In the genomic region with DNA sequence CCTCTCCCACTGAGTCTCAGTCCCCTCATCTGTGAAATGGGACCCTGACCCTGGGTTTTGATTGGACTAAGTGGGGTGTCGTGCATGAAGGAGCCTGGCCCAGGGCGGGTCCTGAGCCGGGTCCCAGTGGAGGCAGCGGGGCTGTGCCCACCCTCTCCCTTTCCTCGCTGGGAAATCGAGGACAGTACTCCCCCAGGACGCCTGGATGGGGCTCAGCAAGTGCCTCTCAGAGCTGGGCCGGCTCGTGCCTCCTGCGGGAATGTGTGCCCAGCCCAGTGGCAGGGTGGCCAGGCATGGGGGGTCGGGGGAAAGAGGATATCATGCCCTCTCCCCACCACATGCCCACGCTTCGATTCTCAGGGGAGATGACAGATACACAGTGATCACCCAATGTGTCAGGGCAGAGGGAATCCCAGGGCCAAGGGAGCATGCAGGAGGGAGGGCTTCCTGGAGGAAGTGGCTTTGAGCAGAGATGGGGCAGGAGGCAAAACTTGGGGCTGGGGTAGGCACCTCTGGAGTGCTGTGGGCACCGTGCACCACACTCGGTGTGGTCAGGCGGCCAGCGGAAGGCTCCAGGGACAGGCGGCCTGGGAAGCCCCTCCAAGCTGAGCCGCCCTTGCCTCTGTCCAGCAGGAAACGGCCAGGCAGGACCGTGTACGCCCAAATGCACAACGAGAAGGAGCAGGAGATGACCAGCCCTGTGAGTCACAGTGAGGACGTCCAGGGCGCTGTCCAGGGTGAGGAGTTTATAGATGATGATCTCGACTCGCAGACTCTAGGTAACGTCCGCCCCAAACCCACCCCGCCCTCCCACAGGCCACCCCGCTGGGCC, we compare ENCODE assay signal across 2 cellular contexts.
TF ChIP-seq lines count a peak whose summit lies in the region.

No MANE protein-coding gene starts in this region.

TF ChIP-seq in HEK293, 187 proteins besides CTCF, POLR2A, EP300 and RAD21 (continued from another document):
- TF ChIP-seq, protein P1, sequence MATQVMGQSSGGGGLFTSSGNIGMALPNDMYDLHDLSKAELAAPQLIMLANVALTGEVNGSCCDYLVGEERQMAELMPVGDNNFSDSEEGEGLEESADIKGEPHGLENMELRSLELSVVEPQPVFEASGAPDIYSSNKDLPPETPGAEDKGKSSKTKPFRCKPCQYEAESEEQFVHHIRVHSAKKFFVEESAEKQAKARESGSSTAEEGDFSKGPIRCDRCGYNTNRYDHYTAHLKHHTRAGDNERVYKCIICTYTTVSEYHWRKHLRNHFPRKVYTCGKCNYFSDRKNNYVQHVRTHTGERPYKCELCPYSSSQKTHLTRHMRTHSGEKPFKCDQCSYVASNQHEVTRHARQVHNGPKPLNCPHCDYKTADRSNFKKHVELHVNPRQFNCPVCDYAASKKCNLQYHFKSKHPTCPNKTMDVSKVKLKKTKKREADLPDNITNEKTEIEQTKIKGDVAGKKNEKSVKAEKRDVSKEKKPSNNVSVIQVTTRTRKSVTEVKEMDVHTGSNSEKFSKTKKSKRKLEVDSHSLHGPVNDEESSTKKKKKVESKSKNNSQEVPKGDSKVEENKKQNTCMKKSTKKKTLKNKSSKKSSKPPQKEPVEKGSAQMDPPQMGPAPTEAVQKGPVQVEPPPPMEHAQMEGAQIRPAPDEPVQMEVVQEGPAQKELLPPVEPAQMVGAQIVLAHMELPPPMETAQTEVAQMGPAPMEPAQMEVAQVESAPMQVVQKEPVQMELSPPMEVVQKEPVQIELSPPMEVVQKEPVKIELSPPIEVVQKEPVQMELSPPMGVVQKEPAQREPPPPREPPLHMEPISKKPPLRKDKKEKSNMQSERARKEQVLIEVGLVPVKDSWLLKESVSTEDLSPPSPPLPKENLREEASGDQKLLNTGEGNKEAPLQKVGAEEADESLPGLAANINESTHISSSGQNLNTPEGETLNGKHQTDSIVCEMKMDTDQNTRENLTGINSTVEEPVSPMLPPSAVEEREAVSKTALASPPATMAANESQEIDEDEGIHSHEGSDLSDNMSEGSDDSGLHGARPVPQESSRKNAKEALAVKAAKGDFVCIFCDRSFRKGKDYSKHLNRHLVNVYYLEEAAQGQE (tag by site-specific recombination; IDR thresholded peaks at IDR 0.05) = peak; percentile 65

TF ChIP-seq in SK-N-SH treated with all-trans-retinoic acid at 6 μM for 48 hours, 23 proteins besides CTCF, POLR2A, EP300 and RAD21 (continued from another document):
- TF ChIP-seq, protein P2, sequence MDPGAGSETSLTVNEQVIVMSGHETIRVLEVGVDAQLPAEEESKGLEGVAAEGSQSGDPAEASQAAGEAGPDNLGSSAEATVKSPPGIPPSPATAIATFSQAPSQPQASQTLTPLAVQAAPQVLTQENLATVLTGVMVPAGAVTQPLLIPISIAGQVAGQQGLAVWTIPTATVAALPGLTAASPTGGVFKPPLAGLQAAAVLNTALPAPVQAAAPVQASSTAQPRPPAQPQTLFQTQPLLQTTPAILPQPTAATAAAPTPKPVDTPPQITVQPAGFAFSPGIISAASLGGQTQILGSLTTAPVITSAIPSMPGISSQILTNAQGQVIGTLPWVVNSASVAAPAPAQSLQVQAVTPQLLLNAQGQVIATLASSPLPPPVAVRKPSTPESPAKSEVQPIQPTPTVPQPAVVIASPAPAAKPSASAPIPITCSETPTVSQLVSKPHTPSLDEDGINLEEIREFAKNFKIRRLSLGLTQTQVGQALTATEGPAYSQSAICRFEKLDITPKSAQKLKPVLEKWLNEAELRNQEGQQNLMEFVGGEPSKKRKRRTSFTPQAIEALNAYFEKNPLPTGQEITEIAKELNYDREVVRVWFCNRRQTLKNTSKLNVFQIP (CRISPR knock-in tag; IDR thresholded peaks at IDR 0.05; ENCODE audit: borderline replicate concordance, low read depth) = no peak
- TF ChIP-seq ESRRG (CRISPR knock-in tag; IDR thresholded peaks at IDR 0.05) (no peak), ZFP3 (CRISPR knock-in tag; IDR thresholded peaks at IDR 0.05) (no peak), ZFP30 (CRISPR knock-in tag; IDR thresholded peaks at IDR 0.05) (no peak), TCF4 (CRISPR knock-in tag; IDR thresholded peaks at IDR 0.05; ENCODE audit: borderline replicate concordance) (no peak)
- TF ChIP-seq, protein P3, sequence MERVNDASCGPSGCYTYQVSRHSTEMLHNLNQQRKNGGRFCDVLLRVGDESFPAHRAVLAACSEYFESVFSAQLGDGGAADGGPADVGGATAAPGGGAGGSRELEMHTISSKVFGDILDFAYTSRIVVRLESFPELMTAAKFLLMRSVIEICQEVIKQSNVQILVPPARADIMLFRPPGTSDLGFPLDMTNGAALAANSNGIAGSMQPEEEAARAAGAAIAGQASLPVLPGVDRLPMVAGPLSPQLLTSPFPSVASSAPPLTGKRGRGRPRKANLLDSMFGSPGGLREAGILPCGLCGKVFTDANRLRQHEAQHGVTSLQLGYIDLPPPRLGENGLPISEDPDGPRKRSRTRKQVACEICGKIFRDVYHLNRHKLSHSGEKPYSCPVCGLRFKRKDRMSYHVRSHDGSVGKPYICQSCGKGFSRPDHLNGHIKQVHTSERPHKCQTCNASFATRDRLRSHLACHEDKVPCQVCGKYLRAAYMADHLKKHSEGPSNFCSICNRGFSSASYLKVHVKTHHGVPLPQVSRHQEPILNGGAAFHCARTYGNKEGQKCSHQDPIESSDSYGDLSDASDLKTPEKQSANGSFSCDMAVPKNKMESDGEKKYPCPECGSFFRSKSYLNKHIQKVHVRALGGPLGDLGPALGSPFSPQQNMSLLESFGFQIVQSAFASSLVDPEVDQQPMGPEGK (CRISPR knock-in tag; IDR thresholded peaks at IDR 0.05; ENCODE audit: borderline replicate concordance) = no peak
- TF ChIP-seq, protein P4, sequence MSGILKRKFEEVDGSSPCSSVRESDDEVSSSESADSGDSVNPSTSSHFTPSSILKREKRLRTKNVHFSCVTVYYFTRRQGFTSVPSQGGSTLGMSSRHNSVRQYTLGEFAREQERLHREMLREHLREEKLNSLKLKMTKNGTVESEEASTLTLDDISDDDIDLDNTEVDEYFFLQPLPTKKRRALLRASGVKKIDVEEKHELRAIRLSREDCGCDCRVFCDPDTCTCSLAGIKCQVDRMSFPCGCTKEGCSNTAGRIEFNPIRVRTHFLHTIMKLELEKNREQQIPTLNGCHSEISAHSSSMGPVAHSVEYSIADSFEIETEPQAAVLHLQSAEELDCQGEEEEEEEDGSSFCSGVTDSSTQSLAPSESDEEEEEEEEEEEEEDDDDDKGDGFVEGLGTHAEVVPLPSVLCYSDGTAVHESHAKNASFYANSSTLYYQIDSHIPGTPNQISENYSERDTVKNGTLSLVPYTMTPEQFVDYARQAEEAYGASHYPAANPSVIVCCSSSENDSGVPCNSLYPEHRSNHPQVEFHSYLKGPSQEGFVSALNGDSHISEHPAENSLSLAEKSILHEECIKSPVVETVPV (CRISPR knock-in tag; IDR thresholded peaks at IDR 0.05) = no peak
